ENCODE assay signal across 1 cellular context in genomic region chr3:71055602-71056001, GRCh38.
TF ChIP-seq lines count a peak whose summit lies in the region.

No MANE protein-coding gene starts in this region.

TF ChIP-seq in GM23338, 12 proteins besides CTCF, POLR2A, EP300 and RAD21 (continued from another document):
- TF ChIP-seq, protein P1, sequence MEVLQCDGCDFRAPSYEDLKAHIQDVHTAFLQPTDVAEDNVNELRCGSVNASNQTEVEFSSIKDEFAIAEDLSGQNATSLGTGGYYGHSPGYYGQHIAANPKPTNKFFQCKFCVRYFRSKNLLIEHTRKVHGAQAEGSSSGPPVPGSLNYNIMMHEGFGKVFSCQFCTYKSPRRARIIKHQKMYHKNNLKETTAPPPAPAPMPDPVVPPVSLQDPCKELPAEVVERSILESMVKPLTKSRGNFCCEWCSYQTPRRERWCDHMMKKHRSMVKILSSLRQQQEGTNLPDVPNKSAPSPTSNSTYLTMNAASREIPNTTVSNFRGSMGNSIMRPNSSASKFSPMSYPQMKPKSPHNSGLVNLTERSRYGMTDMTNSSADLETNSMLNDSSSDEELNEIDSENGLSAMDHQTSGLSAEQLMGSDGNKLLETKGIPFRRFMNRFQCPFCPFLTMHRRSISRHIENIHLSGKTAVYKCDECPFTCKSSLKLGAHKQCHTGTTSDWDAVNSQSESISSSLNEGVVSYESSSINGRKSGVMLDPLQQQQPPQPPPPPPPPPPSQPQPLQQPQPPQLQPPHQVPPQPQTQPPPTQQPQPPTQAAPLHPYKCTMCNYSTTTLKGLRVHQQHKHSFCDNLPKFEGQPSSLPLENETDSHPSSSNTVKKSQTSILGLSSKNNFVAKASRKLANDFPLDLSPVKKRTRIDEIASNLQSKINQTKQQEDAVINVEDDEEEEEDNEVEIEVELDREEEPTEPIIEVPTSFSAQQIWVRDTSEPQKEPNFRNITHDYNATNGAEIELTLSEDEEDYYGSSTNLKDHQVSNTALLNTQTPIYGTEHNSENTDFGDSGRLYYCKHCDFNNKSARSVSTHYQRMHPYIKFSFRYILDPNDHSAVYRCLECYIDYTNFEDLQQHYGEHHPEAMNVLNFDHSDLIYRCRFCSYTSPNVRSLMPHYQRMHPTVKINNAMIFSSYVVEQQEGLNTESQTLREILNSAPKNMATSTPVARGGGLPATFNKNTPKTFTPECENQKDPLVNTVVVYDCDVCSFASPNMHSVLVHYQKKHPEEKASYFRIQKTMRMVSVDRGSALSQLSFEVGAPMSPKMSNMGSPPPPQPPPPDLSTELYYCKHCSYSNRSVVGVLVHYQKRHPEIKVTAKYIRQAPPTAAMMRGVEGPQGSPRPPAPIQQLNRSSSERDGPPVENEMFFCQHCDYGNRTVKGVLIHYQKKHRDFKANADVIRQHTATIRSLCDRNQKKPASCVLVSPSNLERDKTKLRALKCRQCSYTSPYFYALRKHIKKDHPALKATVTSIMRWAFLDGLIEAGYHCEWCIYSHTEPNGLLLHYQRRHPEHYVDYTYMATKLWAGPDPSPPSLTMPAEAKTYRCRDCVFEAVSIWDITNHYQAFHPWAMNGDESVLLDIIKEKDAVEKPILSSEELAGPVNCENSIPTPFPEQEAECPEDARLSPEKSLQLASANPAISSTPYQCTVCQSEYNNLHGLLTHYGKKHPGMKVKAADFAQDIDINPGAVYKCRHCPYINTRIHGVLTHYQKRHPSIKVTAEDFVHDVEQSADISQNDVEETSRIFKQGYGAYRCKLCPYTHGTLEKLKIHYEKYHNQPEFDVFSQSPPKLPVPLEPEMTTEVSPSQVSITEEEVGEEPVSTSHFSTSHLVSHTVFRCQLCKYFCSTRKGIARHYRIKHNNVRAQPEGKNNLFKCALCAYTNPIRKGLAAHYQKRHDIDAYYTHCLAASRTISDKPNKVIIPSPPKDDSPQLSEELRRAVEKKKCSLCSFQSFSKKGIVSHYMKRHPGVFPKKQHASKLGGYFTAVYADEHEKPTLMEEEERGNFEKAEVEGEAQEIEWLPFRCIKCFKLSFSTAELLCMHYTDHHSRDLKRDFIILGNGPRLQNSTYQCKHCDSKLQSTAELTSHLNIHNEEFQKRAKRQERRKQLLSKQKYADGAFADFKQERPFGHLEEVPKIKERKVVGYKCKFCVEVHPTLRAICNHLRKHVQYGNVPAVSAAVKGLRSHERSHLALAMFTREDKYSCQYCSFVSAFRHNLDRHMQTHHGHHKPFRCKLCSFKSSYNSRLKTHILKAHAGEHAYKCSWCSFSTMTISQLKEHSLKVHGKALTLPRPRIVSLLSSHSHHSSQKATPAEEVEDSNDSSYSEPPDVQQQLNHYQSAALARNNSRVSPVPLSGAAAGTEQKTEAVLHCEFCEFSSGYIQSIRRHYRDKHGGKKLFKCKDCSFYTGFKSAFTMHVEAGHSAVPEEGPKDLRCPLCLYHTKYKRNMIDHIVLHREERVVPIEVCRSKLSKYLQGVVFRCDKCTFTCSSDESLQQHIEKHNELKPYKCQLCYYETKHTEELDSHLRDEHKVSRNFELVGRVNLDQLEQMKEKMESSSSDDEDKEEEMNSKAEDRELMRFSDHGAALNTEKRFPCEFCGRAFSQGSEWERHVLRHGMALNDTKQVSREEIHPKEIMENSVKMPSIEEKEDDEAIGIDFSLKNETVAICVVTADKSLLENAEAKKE (CRISPR knock-in tag; IDR thresholded peaks at IDR 0.05), result no peak
- TF ChIP-seq POLR2AphosphoS5 (IDR thresholded peaks at IDR 0.05; ENCODE audit: low read depth) (no peak), NANOG (IDR thresholded peaks at IDR 0.05; ENCODE audit: borderline replicate concordance) (no peak), EZH2phosphoT487 (IDR thresholded peaks at IDR 0.05; ENCODE audit: unreplicated experiment) (no peak), CREB1 (CRISPR knock-in tag; IDR thresholded peaks at IDR 0.05; ENCODE audit: low read depth) (no peak), STAT1 (IDR thresholded peaks at IDR 0.05; ENCODE audit: unreplicated experiment) (no peak), JUNB (IDR thresholded peaks at IDR 0.05; ENCODE audit: unreplicated experiment) (no peak), ZNF114 (CRISPR knock-in tag; IDR thresholded peaks at IDR 0.05) (no peak), REST (IDR thresholded peaks at IDR 0.05; ENCODE audit: unreplicated experiment) (no peak), EZH2 (IDR thresholded peaks at IDR 0.05; ENCODE audit: low read depth, unreplicated experiment) (no peak)
